Comparison of ENCODE assay signal across 20 cellular contexts in genomic region chr5:55771175-55771655, GRCh38. TPM values are rescaled to one million over a fixed set of nuclear protein-coding genes. Genes with fewer than 3 reads are reported as not detected.
DNase-seq lines count a peak whose midpoint lies in the region; ATAC-seq and TF ChIP-seq lines count a peak whose summit lies in the region.
"Had no signal": no experiment of that assay in that cellular context is flagged by ENCODE, and none has a peak within 500 bp of the region (broad histone marks: within the 10 kb centered on the region; RNA-seq: fewer than 3 reads in every experiment).

No MANE protein-coding gene starts in this region.

- no peak overlapping the region for H3K4me3 ChIP-seq in GM12865 (ENCODE audit: low read depth, low read length)
- H3K4me3 ChIP-seq in upper lobe of right lung, result no peak overlapping the region
- H3K4me3 ChIP-seq: ascending aorta, gastrocnemius medialis, GM23248 had no signal

- no peak overlapping the region for H3K27ac ChIP-seq in upper lobe of right lung
- H3K27ac ChIP-seq: ascending aorta, gastrocnemius medialis, GM23248, RWPE1 had no signal

- DNase-seq in GM12865 (ENCODE audit: low read depth), result peak; percentile 46
- DNase-seq in upper lobe of right lung, result no peak
- no peak for DNase-seq in activated CD4-positive, alpha-beta T cell treated with anti-CD3 and anti-CD28 coated beads for 48 hours
- no peak for DNase-seq in NCI-H2107 treated with DMSO at 0.1 percent for 48 hours (lab: John Stamatoyannopoulos, UW; ENCODE audit: unreplicated experiment)
- DNase-seq: activated CD8-positive, alpha-beta memory T cell treated with anti-CD3 and anti-CD28 coated beads, Interleukin-2, amount 50 U/mL, for 48 hours; AML-193; DMS153; gastrocnemius medialis; GM23248; MM.1S; T1000 had no signal

- ATAC-seq in GM18873 (IDR thresholded peaks at IDR 0.05; ENCODE audit: low FRiP score, unreplicated experiment), result peak; percentile 59
- peak; percentile 78 for ATAC-seq in HG02759 (IDR thresholded peaks at IDR 0.05; ENCODE audit: unreplicated experiment)
- peak; percentile 70 for ATAC-seq in HG03565 (IDR thresholded peaks at IDR 0.05; ENCODE audit: unreplicated experiment)
- ATAC-seq in GM19324 (IDR thresholded peaks at IDR 0.05; ENCODE audit: low FRiP score, unreplicated experiment), result no peak
- ATAC-seq in upper lobe of right lung, result no peak

- intact Hi-C loops in upper lobe of right lung (cut with DNase I), result no loop called here

- no peaks in the 10 kb centered on the region for H3K36me3 ChIP-seq in upper lobe of right lung
- H3K36me3 ChIP-seq: ascending aorta, gastrocnemius medialis had no signal

- H3K27me3 ChIP-seq in upper lobe of right lung, result no peaks in the 10 kb centered on the region
- H3K27me3 ChIP-seq: ascending aorta, gastrocnemius medialis had no signal

- H3K4me1 ChIP-seq in upper lobe of right lung, result no peaks in the 10 kb centered on the region
- H3K4me1 ChIP-seq: ascending aorta had no signal

- no peak for TF ChIP-seq CTCF in GM12865 (IDR thresholded peaks at IDR 0.05; ENCODE audit: insufficient read depth, low read depth, low read length, missing control alignments)
- TF ChIP-seq CTCF in upper lobe of right lung (IDR thresholded peaks at IDR 0.05), result no peak

- no peaks in the 10 kb centered on the region for H3K9me3 ChIP-seq in upper lobe of right lung
- H3K9me3 ChIP-seq: ascending aorta, gastrocnemius medialis had no signal

RNA-seq across cellular contexts. Expression of gene DDX4, which starts 33.4 kb away (rescaled TPM):
- not detected for total RNA-seq in upper lobe of right lung
- total RNA-seq: ascending aorta, gastrocnemius medialis, GM23248, myocyte, NCI-H460, subcutaneous adipose tissue had no signal

RNA-seq across cellular contexts. Expression of gene SLC38A9, which starts 59.1 kb away (rescaled TPM):
- total RNA-seq in upper lobe of right lung, result 24.7 TPM

Comparison
In these comparisons a context has a peak if more than half of its experiments do, and no peak if none do; other contexts are left out.
1. ATAC-seq: peak in GM18873 (single experiment), HG02759 (single experiment) and HG03565 (single experiment); none in GM19324 (single experiment) and upper lobe of right lung (single experiment).